In genomic region chr1:41658444-41659158, GRCh38 we compare ENCODE assay signal across 14 cellular contexts.
DNase-seq lines count a peak whose midpoint lies in the region; ATAC-seq, FAIRE-seq and TF ChIP-seq lines count a peak whose summit lies in the region.
"Had no signal": no experiment of that assay in that cellular context is flagged by ENCODE, and none has a peak within 500 bp of the region (broad histone marks: within the 10 kb centered on the region; RNA-seq: fewer than 3 reads in every experiment).

No MANE protein-coding gene starts in this region.

- H3K36me3 ChIP-seq in SK-N-MC (ENCODE audit: insufficient read depth, low read length) (no peaks in the 10 kb centered on the region), lower lobe of right lung (no peaks in the 10 kb centered on the region)
- H3K36me3 ChIP-seq in effector memory CD4-positive, alpha-beta T cell (ENCODE audit: control insufficient read depth, insufficient read depth, low read length): no peaks in the 10 kb centered on the region

- ATAC-seq in lower lobe of right lung (no peak), GM18502 (IDR thresholded peaks at IDR 0.05; ENCODE audit: poor library complexity, unreplicated experiment) (no peak)
- ATAC-seq: psoas muscle had no signal

- H3K4me3 ChIP-seq in SK-N-MC (peak overlapping the region; percentile 18; the same call in 1 of the 2 replicates), lower lobe of right lung (no peak overlapping the region)
- H3K4me3 ChIP-seq in effector memory CD4-positive, alpha-beta T cell (ENCODE audit: insufficient read depth, low read depth, low read length, poor library complexity, severe bottlenecking): no peak overlapping the region
- H3K4me3 ChIP-seq: psoas muscle had no signal

- H3K9me3 ChIP-seq in SK-N-MC (ENCODE audit: low read depth, low read length) (no peaks in the 10 kb centered on the region), lower lobe of right lung (no peaks in the 10 kb centered on the region)
- H3K9me3 ChIP-seq in effector memory CD4-positive, alpha-beta T cell (ENCODE audit: control insufficient read depth, low read length): no peaks in the 10 kb centered on the region
- H3K9me3 ChIP-seq: psoas muscle had no signal

- TF ChIP-seq CTCF in D721Med (IDR thresholded peaks at IDR 0.05; ENCODE audit: insufficient read depth, missing control alignments): no peak
- TF ChIP-seq CTCF in lower lobe of right lung (IDR thresholded peaks at IDR 0.05): no peak

- peak; percentile 72 for FAIRE-seq in D721Med (lab: Jason Lieb, UNC)
- FAIRE-seq: A204.1 had no signal

- H3K27ac ChIP-seq in SK-N-MC (no peak overlapping the region), lower lobe of right lung (no peak overlapping the region)
- H3K27ac ChIP-seq in effector memory CD4-positive, alpha-beta T cell (ENCODE audit: insufficient read depth, low read length, poor library complexity, severe bottlenecking): no peak overlapping the region
- H3K27ac ChIP-seq: psoas muscle had no signal

- H3K9ac ChIP-seq in SK-N-MC (ENCODE audit: insufficient read length): no peak overlapping the region

- peak; percentile 71 for DNase-seq in SIG-M5 treated with dmso at 0.1 percent for 504 hours (lab: John Stamatoyannopoulos, UW; ENCODE audit: unreplicated experiment)
- no peak for DNase-seq in SIG-M5 (lab: John Stamatoyannopoulos, UW)
- DNase-seq in D721Med (ENCODE audit: insufficient read length, low spot score): peak; percentile 65
- no peak for DNase-seq in SK-N-MC (ENCODE audit: low read depth, low spot score)
- DNase-seq in lower lobe of right lung: peak; percentile 70
- no peak for DNase-seq in NCI-H526 (lab: John Stamatoyannopoulos, UW)
- DNase-seq in effector memory CD4-positive, alpha-beta T cell: no peak
- DNase-seq: central memory CD4-positive, alpha-beta T cell; DMS79 treated with DMSO at 0.1 percent for 48 hours; NCI-H510A treated with DMSO at 0.1 percent for 48 hours; psoas muscle; stimulated activated CD4-positive, alpha-beta T cell treated with anti-CD3 and anti-CD28 coated beads, Interleukin-4, amount 100 ng/mL, for 24 hours had no signal

- no peaks in the 10 kb centered on the region for H3K27me3 ChIP-seq in lower lobe of right lung (ENCODE audit: low read depth)
- H3K27me3 ChIP-seq in effector memory CD4-positive, alpha-beta T cell (replicated peaks; ENCODE audit: control insufficient read depth, insufficient read depth, low read length, poor library complexity, severe bottlenecking): no peaks in the 10 kb centered on the region

- H3K4me1 ChIP-seq in lower lobe of right lung: peaks cover 38% of the 10 kb centered on the region
- peaks cover 5% of the 10 kb centered on the region for H3K4me1 ChIP-seq in effector memory CD4-positive, alpha-beta T cell (ENCODE audit: control insufficient read depth, insufficient read depth, low read length, poor library complexity, severe bottlenecking)

- intact Hi-C loops in lower lobe of right lung (cut with DNase I): no loop called here

Comparison
In these comparisons a context has a peak if more than half of its experiments do, and no peak if none do; other contexts are left out.
1. DNase-seq: peak in SIG-M5 treated with dmso at 0.1 percent for 504 hours (single experiment), D721Med (single experiment) and lower lobe of right lung (single experiment); none in SIG-M5 (single experiment), SK-N-MC (single experiment), NCI-H526 (0 of 2) and effector memory CD4-positive, alpha-beta T cell (0 of 3).